In the genomic region with DNA sequence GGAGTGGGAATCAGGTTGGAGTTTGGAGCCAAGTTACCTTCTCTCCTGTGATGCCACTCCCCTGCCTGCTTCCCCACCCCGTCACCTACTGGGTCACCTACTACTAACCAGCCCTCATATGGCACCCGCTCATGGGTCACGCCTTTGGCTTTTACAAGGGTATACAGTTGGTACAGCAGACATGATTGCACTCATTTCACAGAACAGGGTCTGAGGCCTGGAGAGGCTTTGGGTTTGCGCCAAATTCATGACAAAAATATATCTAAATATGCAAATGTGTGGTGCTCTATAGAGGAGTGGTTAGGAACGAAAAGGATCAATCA, we compare ENCODE assay signal across 13 cellular contexts. TPM values are rescaled to one million over a fixed set of nuclear protein-coding genes. Genes with fewer than 3 reads are reported as not detected.
DNase-seq lines count a peak whose midpoint lies in the region; ATAC-seq, FAIRE-seq and TF ChIP-seq lines count a peak whose summit lies in the region.
"Had no signal": no experiment of that assay in that cellular context is flagged by ENCODE, and none has a peak within 500 bp of the region (broad histone marks: within the 10 kb centered on the region; RNA-seq: fewer than 3 reads in every experiment).

No MANE protein-coding gene starts in this region.

- intact Hi-C loops in psoas muscle (cut with DNase I): no loop called here

- H3K4me3 ChIP-seq in KMS-11 (IDR thresholded peaks at IDR 0.05; ENCODE audit: insufficient read depth, low read depth, low read length) (no peak overlapping the region), psoas muscle (no peak overlapping the region)
- H3K4me3 ChIP-seq: thoracic aorta had no signal

- H3K36me3 ChIP-seq in KMS-11 (ENCODE audit: insufficient read depth) (no peaks in the 10 kb centered on the region), psoas muscle (ENCODE audit: insufficient read depth in 1 of 2, low read depth in 1 of 2) (no peaks in the 10 kb centered on the region)
- H3K36me3 ChIP-seq: thoracic aorta had no signal

- H3K27ac ChIP-seq in KMS-11: peak overlapping the region; percentile 66
- H3K27ac ChIP-seq in psoas muscle: peak overlapping the region; percentile 10

- no peaks in the 10 kb centered on the region for H3K27me3 Mint-ChIP-seq in T-helper 2 cell treated with Interferon-gamma antibody and Interleukin-4, amounts not matched to agents 5 μg/mL and 100 μg/mL, for 36 hours (ENCODE audit: low read depth)
- no peaks in the 10 kb centered on the region for H3K27me3 Mint-ChIP-seq in effector memory CD8-positive, alpha-beta T cell

- DNase-seq in T-helper 2 cell treated with Interferon-gamma antibody and Interleukin-4, amounts not matched to agents 5 μg/mL and 100 μg/mL, for 36 hours (ENCODE audit: low spot score): no peak
- no peak for DNase-seq in T-helper 2 cell
- DNase-seq in effector memory CD8-positive, alpha-beta T cell: no peak
- DNase-seq in psoas muscle: no peak
- no peak for DNase-seq in GM12892 (ENCODE audit: insufficient read length)
- no peak for DNase-seq in cerebellar cortex (ENCODE audit: low spot score)
- DNase-seq: activated B cell treated with CpG ODN at 0.5 μM for 24 hours, GOT3, NCI-H1436 treated with DMSO at 0.1 percent for 48 hours, SIG-M5 had no signal

- peaks cover 30% of the 10 kb centered on the region for H3K4me1 ChIP-seq in KMS-11 (ENCODE audit: low read depth, poor library complexity, severe bottlenecking)
- no peaks in the 10 kb centered on the region for H3K4me1 ChIP-seq in psoas muscle

- TF ChIP-seq POLR2A in GM12892 (IDR thresholded peaks at IDR 0.05; ENCODE audit: low read depth, low read length): no peak

- H4K20me1 ChIP-seq in KMS-11 (ENCODE audit: insufficient read depth): no peaks in the 10 kb centered on the region

- H3K4me3 Mint-ChIP-seq in T-helper 2 cell treated with Interferon-gamma antibody and Interleukin-4, amounts not matched to agents 5 μg/mL and 100 μg/mL, for 36 hours: peak overlapping the region; percentile 59
- H3K4me3 Mint-ChIP-seq in effector memory CD8-positive, alpha-beta T cell: peak overlapping the region in 1 of 2 donors; percentile 71
- H3K4me3 Mint-ChIP-seq: activated B cell treated with CpG ODN at 0.5 μM for 24 hours had no signal

- H3K27ac Mint-ChIP-seq in T-helper 2 cell treated with Interferon-gamma antibody and Interleukin-4, amounts not matched to agents 5 μg/mL and 100 μg/mL, for 36 hours: no peak overlapping the region
- H3K27ac Mint-ChIP-seq in effector memory CD8-positive, alpha-beta T cell: peak overlapping the region; percentile 76 to 86
- H3K27ac Mint-ChIP-seq: activated B cell treated with CpG ODN at 0.5 μM for 24 hours had no signal

- no peak for ATAC-seq in effector memory CD8-positive, alpha-beta T cell (replicated peaks)
- ATAC-seq in psoas muscle (no peak), GM21619 (IDR thresholded peaks at IDR 0.05; ENCODE audit: unreplicated experiment) (no peak)

- no peak for FAIRE-seq in GM12892 (lab: Jason Lieb, UNC)

- peak overlapping the region; percentile 56 for H3K4me2 ChIP-seq in KMS-11

- no peaks in the 10 kb centered on the region for H3K36me3 Mint-ChIP-seq in T-helper 2 cell treated with Interferon-gamma antibody and Interleukin-4, amounts not matched to agents 5 μg/mL and 100 μg/mL, for 36 hours (ENCODE audit: low read depth)
- H3K36me3 Mint-ChIP-seq in effector memory CD8-positive, alpha-beta T cell (ENCODE audit: insufficient read depth): peaks cover 7% of the 10 kb centered on the region

- no peaks in the 10 kb centered on the region for H3K79me2 ChIP-seq in KMS-11 (ENCODE audit: insufficient read depth, low read depth)

- H3K27me3 ChIP-seq in KMS-11 (ENCODE audit: insufficient read depth, low read depth) (no peaks in the 10 kb centered on the region), psoas muscle (ENCODE audit: insufficient read depth in 3 of 3, low read length in 2 of 3) (peaks cover 0 to 10% (median 5%) of the 10 kb centered on the region in 3 donors)

- H3K9ac ChIP-seq in KMS-11: no peak overlapping the region

- H3K9me3 Mint-ChIP-seq in T-helper 2 cell treated with Interferon-gamma antibody and Interleukin-4, amounts not matched to agents 5 μg/mL and 100 μg/mL, for 36 hours: no peaks in the 10 kb centered on the region
- no peaks in the 10 kb centered on the region for H3K9me3 Mint-ChIP-seq in effector memory CD8-positive, alpha-beta T cell
- H3K9me3 Mint-ChIP-seq: activated B cell treated with CpG ODN at 0.5 μM for 24 hours had no signal

- 92 to 97% (median 93%) methylated on average over 5 of the region's 5 CpGs for WGBS in psoas muscle, 3 donors

- TF ChIP-seq CTCF in KMS-11 (conservative IDR thresholded peaks at IDR 0.05; ENCODE audit: low read depth, low read length) (no peak), psoas muscle (IDR thresholded peaks at IDR 0.05) (no peak)

- peaks cover 39% of the 10 kb centered on the region for H3K4me1 Mint-ChIP-seq in T-helper 2 cell treated with Interferon-gamma antibody and Interleukin-4, amounts not matched to agents 5 μg/mL and 100 μg/mL, for 36 hours (ENCODE audit: low read depth)
- peaks cover 25 to 42% of the 10 kb centered on the region in 2 donors for H3K4me1 Mint-ChIP-seq in effector memory CD8-positive, alpha-beta T cell (ENCODE audit: low read depth in 2 of 2)

- no peaks in the 10 kb centered on the region for H3K9me3 ChIP-seq in psoas muscle
- H3K9me3 ChIP-seq: thoracic aorta had no signal

- H2AFZ ChIP-seq in KMS-11 (ENCODE audit: low read depth): peak overlapping the region; percentile 42; the same call in 1 of the 2 replicates

RNA-seq across cellular contexts. Expression of gene CRYGN, which starts 10.7 kb away (rescaled TPM):
- total RNA-seq in psoas muscle: under 1 TPM in 1 of 4 donors, not detected in 3; 0.15 TPM
- under 1 TPM in 1 of 3 donors, not detected in 2; 0.12 TPM for polyA plus RNA-seq in psoas muscle
- polyA plus RNA-seq in GM12892 (2012; ENCODE audit: missing spikeins): not detected
- total RNA-seq: activated B cell treated with CpG ODN at 0.5 μM for 24 hours had no signal

RNA-seq across cellular contexts. Expression of gene WDR86, which starts 19.4 kb away (rescaled TPM):
- total RNA-seq in psoas muscle: under 1 TPM in 3 of 4 donors, not detected in 1; 0.29 to 0.44 (median 0.34) TPM
- under 1 TPM in 2 of 3 donors, not detected in 1; 0.03 to 0.20 TPM for polyA plus RNA-seq in psoas muscle
- polyA plus RNA-seq in GM12892 (2012; ENCODE audit: missing spikeins): 0.19 TPM
